Comparison of ENCODE assay signal across 1 cellular context in the genomic region with DNA sequence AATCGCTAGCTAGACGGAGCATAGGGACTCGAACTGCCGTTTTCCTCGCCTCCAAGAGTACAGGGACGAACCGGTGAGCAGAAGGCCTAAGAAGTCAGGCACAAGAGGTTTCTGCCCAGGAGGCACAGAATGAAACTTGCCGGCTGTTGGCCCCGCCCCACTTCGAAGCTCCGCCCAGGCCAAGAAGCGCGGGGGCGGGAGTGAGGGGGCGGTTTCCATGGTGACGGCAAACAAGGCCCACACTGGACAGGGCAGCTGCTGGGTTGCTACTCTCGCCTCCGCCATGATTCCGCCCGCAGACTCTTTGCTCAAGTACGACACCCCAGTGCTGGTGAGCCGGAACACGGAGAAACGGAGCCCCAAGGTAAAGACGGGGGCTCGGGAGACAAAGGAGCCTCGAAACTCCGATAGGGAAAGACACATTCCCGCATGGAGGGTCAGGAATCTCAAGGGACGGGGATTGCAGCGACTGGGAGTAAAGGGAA.
A peak's percentile ranks its signal among the peaks of the same experiment; 100 is the strongest.
TF ChIP-seq lines count a peak whose summit lies in the region.

DNALI1 (plus strand) TSS at position 229 of the 485 bp plus-strand sequence; CDS start at position 284, 55 bp downstream.

TF ChIP-seq in H1, 55 proteins besides CTCF, POLR2A, EP300 and RAD21 (continued from another document):
- TF ChIP-seq POLR2AphosphoS5 (IDR thresholded peaks at IDR 0.05; ENCODE audit: low read depth, low read length) (peak; percentile 55; the same call in 1 of the 2 replicates), TAF1 (IDR thresholded peaks at IDR 0.05; ENCODE audit: low read depth, low read length) (peak; percentile 42; the same call in 1 of the 2 replicates), CBX5 (IDR thresholded peaks at IDR 0.05; ENCODE audit: low read depth, low read length) (no peak), EZH2 (IDR thresholded peaks at IDR 0.05; ENCODE audit: low read depth, low read length, severe bottlenecking) (no peak), PHF8 (conservative IDR thresholded peaks at IDR 0.05; ENCODE audit: low read depth, low read length) (peak; percentile 48; the same call in 1 of the 2 replicates), HDAC6 (IDR thresholded peaks at IDR 0.05; ENCODE audit: low read depth, low read length) (no peak), CHD7 (IDR thresholded peaks at IDR 0.05; ENCODE audit: insufficient replicate concordance, low read length) (no peak), CTBP2 (IDR thresholded peaks at IDR 0.05; ENCODE audit: borderline replicate concordance, insufficient read depth, insufficient read length, low read length) (no peak), GTF2F1 (IDR thresholded peaks at IDR 0.05; ENCODE audit: borderline replicate concordance, low read depth, low read length) (no peak), CEBPB (IDR thresholded peaks at IDR 0.05; ENCODE audit: low read depth, low read length) (no peak), NANOG (IDR thresholded peaks at IDR 0.05; ENCODE audit: insufficient read depth, low read depth, low read length, poor library complexity, severe bottlenecking) (no peak), SIN3A (conservative IDR thresholded peaks at IDR 0.05 in 1 of 2, IDR thresholded peaks at IDR 0.05 in 1 of 2; ENCODE audit: low read depth in 1 of 2, low read length in 2 of 2) (peak in 1 of 2 experiments; percentile 87; a peak in 1 of 4 replicates), TBP (IDR thresholded peaks at IDR 0.05; ENCODE audit: low read depth, low read length) (no peak), TEAD4 (IDR thresholded peaks at IDR 0.05; ENCODE audit: low read depth, low read length) (0 out of 2 replicates have a peak, but pooled peaks have one; percentile 10), CREB1 (IDR thresholded peaks at IDR 0.05) (peak; percentile 45; the same call in 1 of the 2 replicates), EGR1 (IDR thresholded peaks at IDR 0.05; ENCODE audit: borderline replicate concordance, low read depth, low read length) (peak; percentile 100), KDM4A (IDR thresholded peaks at IDR 0.05; ENCODE audit: low read depth, low read length, severe bottlenecking) (peak; percentile 67), JUN (IDR thresholded peaks at IDR 0.05; ENCODE audit: low read depth, low read length) (no peak), SRF (IDR thresholded peaks at IDR 0.05; ENCODE audit: low read depth, low read length) (no peak), YY1 (IDR thresholded peaks at IDR 0.05; ENCODE audit: low read depth, low read length) (peak; percentile 90)
- TF ChIP-seq, protein P1, sequence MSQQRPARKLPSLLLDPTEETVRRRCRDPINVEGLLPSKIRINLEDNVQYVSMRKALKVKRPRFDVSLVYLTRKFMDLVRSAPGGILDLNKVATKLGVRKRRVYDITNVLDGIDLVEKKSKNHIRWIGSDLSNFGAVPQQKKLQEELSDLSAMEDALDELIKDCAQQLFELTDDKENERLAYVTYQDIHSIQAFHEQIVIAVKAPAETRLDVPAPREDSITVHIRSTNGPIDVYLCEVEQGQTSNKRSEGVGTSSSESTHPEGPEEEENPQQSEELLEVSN (IDR thresholded peaks at IDR 0.05), result peak; percentile 73
- TF ChIP-seq, protein P2, sequence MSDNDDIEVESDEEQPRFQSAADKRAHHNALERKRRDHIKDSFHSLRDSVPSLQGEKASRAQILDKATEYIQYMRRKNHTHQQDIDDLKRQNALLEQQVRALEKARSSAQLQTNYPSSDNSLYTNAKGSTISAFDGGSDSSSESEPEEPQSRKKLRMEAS (IDR thresholded peaks at IDR 0.05), result peak; percentile 85
